8 cellular contexts compared by ENCODE assay signal in the genomic region with DNA sequence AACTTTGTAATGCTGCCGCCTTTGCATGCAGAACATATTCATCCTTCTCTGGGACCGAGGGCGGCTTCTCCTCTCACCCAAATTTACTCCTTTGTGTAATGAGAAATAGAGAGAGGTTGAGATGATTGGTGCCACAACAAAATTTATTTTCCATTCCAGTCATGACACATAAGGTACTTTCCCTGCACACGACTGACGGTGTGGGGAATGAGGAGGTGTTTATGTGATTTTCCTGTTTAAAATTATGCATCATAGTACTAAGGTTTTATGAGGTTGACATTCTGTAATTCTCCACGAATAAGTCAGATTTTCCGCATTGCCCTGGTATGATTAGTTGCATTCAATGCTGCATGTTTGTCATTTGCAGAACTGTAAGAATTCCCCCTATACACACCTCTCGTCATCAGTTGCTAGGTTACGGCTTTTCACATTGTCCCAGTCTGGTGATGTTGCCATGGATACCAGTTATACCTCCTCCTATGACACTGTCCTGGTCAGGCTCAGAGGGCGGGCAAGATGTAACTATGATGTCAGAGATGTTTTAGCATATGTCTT. TPM values are rescaled to one million over a fixed set of nuclear protein-coding genes. Genes with fewer than 3 reads are reported as not detected.
A peak's percentile ranks its signal among the peaks of the same experiment; 100 is the strongest.
DNase-seq lines count a peak whose midpoint lies in the region; ATAC-seq and TF ChIP-seq lines count a peak whose summit lies in the region.

No MANE protein-coding gene starts in this region.

- peaks cover 0 to 1% of the 10 kb centered on the region in 2 donors for H3K9me3 Mint-ChIP-seq in activated T-cell treated with anti-CD3 and anti-CD28 coated beads, Interleukin-2, amount 50 U/mL, for 72 hours

- no peaks in the 10 kb centered on the region for H3K27me3 Mint-ChIP-seq in activated T-cell treated with anti-CD3 and anti-CD28 coated beads, Interleukin-2, amount 50 U/mL, for 72 hours (ENCODE audit: low read depth)

- H3K4me3 ChIP-seq in HCT116 (replicated peaks in 1 of 2; ENCODE audit: low read depth in 1 of 2, low read length in 2 of 2) = no peak overlapping the region

- no peak for TF ChIP-seq POLR2A in HCT116 (IDR thresholded peaks at IDR 0.05; ENCODE audit: borderline replicate concordance, extremely low read depth, insufficient read depth, insufficient read length)

- H3K27me3 ChIP-seq in HCT116 (ENCODE audit: insufficient read depth, low read length) = no peaks in the 10 kb centered on the region

- H3K27ac Mint-ChIP-seq in activated T-cell treated with anti-CD3 and anti-CD28 coated beads, Interleukin-2, amount 50 U/mL, for 72 hours = peak overlapping the region; percentile 92

- no peaks in the 10 kb centered on the region for H3K79me2 ChIP-seq in HCT116 (ENCODE audit: insufficient read depth, low read length)

- intact Hi-C loops in HCT116 (cut with micrococcal nuclease) (no loop called here), left ventricle myocardium superior (cut with micrococcal nuclease) (no loop called here)

- H3K9me2 ChIP-seq in HCT116 (ENCODE audit: insufficient read depth) = no peaks in the 10 kb centered on the region

- peak; percentile 89 for ATAC-seq in GM18511 (IDR thresholded peaks at IDR 0.05; ENCODE audit: unreplicated experiment)
- no peak for ATAC-seq in HCT116
- peak; percentile 76 to 79 for ATAC-seq in activated T-cell treated with anti-CD3 and anti-CD28 coated beads, Interleukin-2, amount 50 U/mL, for 72 hours (replicated peaks in 1 of 2)
- ATAC-seq in left ventricle myocardium superior = no peak

- H3K4me3 Mint-ChIP-seq in activated T-cell treated with anti-CD3 and anti-CD28 coated beads, Interleukin-2, amount 50 U/mL, for 72 hours = peak overlapping the region; percentile 78 to 97

- no peak overlapping the region for H3K27ac ChIP-seq in HCT116 (ENCODE audit: low read depth, low read length)

- no peak for TF ChIP-seq CTCF in HCT116 (IDR thresholded peaks at IDR 0.05 in 2 of 3, conservative IDR thresholded peaks at IDR 0.05 in 1 of 3; ENCODE audit: borderline replicate concordance in 1 of 3, insufficient read depth in 1 of 3, low read depth in 2 of 3, low read length in 2 of 3)

- H3K36me3 Mint-ChIP-seq in activated T-cell treated with anti-CD3 and anti-CD28 coated beads, Interleukin-2, amount 50 U/mL, for 72 hours (ENCODE audit: insufficient read depth in 2 of 2) = peaks cover 26 to 49% of the 10 kb centered on the region in 2 donors

- H3K9me3 ChIP-seq in HCT116 (ENCODE audit: control insufficient read depth in 1 of 2, insufficient read depth in 1 of 2, low read depth in 1 of 2, low read length in 2 of 2) = no peaks in the 10 kb centered on the region

- CTCF ChIA-PET in HCT116 (lab: Charles Lee) = no interaction called here

- H3K36me3 ChIP-seq in HCT116 (ENCODE audit: control insufficient read depth in 1 of 2, insufficient read depth in 2 of 2, low read length in 2 of 2) = no peaks in the 10 kb centered on the region

- H3K4me1 Mint-ChIP-seq in activated T-cell treated with anti-CD3 and anti-CD28 coated beads, Interleukin-2, amount 50 U/mL, for 72 hours (ENCODE audit: low read depth) = peaks cover 100% of the 10 kb centered on the region

- no peak overlapping the region for H2AFZ ChIP-seq in HCT116 (ENCODE audit: low read depth, low read length, poor library complexity, severe bottlenecking)

- H3K4me2 ChIP-seq in HCT116 (ENCODE audit: low read length) = no peak overlapping the region

- DNase-seq in HCT116 (ENCODE audit: low read depth, low spot score) (peak; percentile 18), NCI-H2227 (lab: John Stamatoyannopoulos, UW; ENCODE audit: unreplicated experiment) (peak; percentile 84), middle frontal gyrus (ENCODE audit: extremely low spot score, low spot score) (peak; percentile 28), left ventricle myocardium superior (no peak), 8988T (no peak), NCI-H1105 (lab: John Stamatoyannopoulos, UW) (no peak)
- DNase-seq in activated T-cell treated with anti-CD3 and anti-CD28 coated beads, Interleukin-2, amount 50 U/mL, for 72 hours = peak; percentile 86 to 90

- no peaks in the 10 kb centered on the region for H4K20me1 ChIP-seq in HCT116 (ENCODE audit: insufficient read depth)

- TF ChIP-seq RAD21 in HCT116 (IDR thresholded peaks at IDR 0.05; ENCODE audit: low read depth) = no peak

- H3K9ac ChIP-seq in HCT116 (ENCODE audit: low read length) = no peak overlapping the region

- H3K4me1 ChIP-seq in HCT116 (ENCODE audit: control insufficient read depth in 1 of 2, insufficient read depth in 2 of 2, low read length in 2 of 2) = peaks cover 19 to 22% of the 10 kb centered on the region in 2 experiments

- POLR2A ChIA-PET in HCT116 (lab: Charles Lee) = no interaction called here

- no TSS peak for BruUV-seq in HCT116 (replicated peaks; lab: Mats Ljungman, UMichigan)

- RAD21 ChIA-PET in HCT116 (lab: Charles Lee; ENCODE audit: low non-redundant PET in 1 of 2, low total read pairs in 2 of 2, uncharacterized antibody in 2 of 2, unreplicated experiment in 2 of 2) = no interaction called here

TF ChIP-seq in HCT116, 20 proteins besides CTCF, POLR2A, EP300 and RAD21:
- TF ChIP-seq SRF (IDR thresholded peaks at IDR 0.05; ENCODE audit: low read depth) (no peak), EGR1 (IDR thresholded peaks at IDR 0.05; ENCODE audit: low read depth) (no peak), SP1 (IDR thresholded peaks at IDR 0.05; ENCODE audit: low read depth) (no peak), SIN3A (IDR thresholded peaks at IDR 0.05; ENCODE audit: low read depth) (no peak), POLR2AphosphoS5 (IDR thresholded peaks at IDR 0.05; ENCODE audit: low read depth, low read length) (no peak), ZFX (IDR thresholded peaks at IDR 0.05) (no peak), FOSL1 (IDR thresholded peaks at IDR 0.05; ENCODE audit: low read depth) (no peak), CEBPB (IDR thresholded peaks at IDR 0.05; ENCODE audit: low read depth) (no peak), EZH2phosphoT487 (IDR thresholded peaks at IDR 0.05; ENCODE audit: borderline replicate concordance) (no peak), YY1 (IDR thresholded peaks at IDR 0.05; ENCODE audit: extremely low read depth, insufficient replicate concordance, low read depth, low read length) (no peak), ZNF274 (IDR thresholded peaks at IDR 0.05; ENCODE audit: low read depth, low read length) (no peak), ELF1 (IDR thresholded peaks at IDR 0.05; ENCODE audit: borderline replicate concordance, low read depth) (no peak), TCF7L2 (IDR thresholded peaks at IDR 0.05; ENCODE audit: borderline replicate concordance, extremely low read depth, insufficient read depth, insufficient read length) (no peak)
- TF ChIP-seq, protein P1, sequence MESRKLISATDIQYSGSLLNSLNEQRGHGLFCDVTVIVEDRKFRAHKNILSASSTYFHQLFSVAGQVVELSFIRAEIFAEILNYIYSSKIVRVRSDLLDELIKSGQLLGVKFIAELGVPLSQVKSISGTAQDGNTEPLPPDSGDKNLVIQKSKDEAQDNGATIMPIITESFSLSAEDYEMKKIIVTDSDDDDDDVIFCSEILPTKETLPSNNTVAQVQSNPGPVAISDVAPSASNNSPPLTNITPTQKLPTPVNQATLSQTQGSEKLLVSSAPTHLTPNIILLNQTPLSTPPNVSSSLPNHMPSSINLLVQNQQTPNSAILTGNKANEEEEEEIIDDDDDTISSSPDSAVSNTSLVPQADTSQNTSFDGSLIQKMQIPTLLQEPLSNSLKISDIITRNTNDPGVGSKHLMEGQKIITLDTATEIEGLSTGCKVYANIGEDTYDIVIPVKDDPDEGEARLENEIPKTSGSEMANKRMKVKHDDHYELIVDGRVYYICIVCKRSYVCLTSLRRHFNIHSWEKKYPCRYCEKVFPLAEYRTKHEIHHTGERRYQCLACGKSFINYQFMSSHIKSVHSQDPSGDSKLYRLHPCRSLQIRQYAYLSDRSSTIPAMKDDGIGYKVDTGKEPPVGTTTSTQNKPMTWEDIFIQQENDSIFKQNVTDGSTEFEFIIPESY (IDR thresholded peaks at IDR 0.05; ENCODE audit: extremely low read depth, insufficient replicate concordance, low read length) = no peak
- TF ChIP-seq, protein P2, sequence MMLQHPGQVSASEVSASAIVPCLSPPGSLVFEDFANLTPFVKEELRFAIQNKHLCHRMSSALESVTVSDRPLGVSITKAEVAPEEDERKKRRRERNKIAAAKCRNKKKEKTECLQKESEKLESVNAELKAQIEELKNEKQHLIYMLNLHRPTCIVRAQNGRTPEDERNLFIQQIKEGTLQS (IDR thresholded peaks at IDR 0.05) = no peak
- TF ChIP-seq, protein P3, sequence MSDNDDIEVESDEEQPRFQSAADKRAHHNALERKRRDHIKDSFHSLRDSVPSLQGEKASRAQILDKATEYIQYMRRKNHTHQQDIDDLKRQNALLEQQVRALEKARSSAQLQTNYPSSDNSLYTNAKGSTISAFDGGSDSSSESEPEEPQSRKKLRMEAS (IDR thresholded peaks at IDR 0.05) = no peak

RNA-seq across cellular contexts. Expression of a gene that starts 23.1 kb away (rescaled TPM):
- total RNA-seq in HCT116 (2021; ENCODE audit: unreplicated experiment) (18.2 TPM), left ventricle myocardium superior (4.7 TPM)
- 7.0 and 7.2 TPM in 2 replicates for polyA plus RNA-seq in HCT116 (2012)
- 100 to 1,000 TPM; 154 to 180 TPM for total RNA-seq in activated T-cell treated with anti-CD3 and anti-CD28 coated beads, Interleukin-2, amount 50 U/mL, for 72 hours

Comparison
In these comparisons a context has a peak if more than half of its experiments do, and no peak if none do; other contexts are left out.
1. ATAC-seq: peak in GM18511 (single experiment) and activated T-cell treated with anti-CD3 and anti-CD28 coated beads, Interleukin-2, amount 50 U/mL, for 72 hours (2 of 2); none in HCT116 (single experiment) and left ventricle myocardium superior (single experiment).
2. DNase-seq: peak in HCT116 (single experiment), NCI-H2227 (single experiment), activated T-cell treated with anti-CD3 and anti-CD28 coated beads, Interleukin-2, amount 50 U/mL, for 72 hours (2 of 2) and middle frontal gyrus (single experiment); none in left ventricle myocardium superior (single experiment), 8988T (single experiment) and NCI-H1105 (single experiment).